Comparison of ENCODE assay signal across 9 cellular contexts in genomic region chr10:11272915-11273389, GRCh38.
DNase-seq lines count a peak whose midpoint lies in the region; ATAC-seq lines count a peak whose summit lies in the region.
"Had no signal": no experiment of that assay in that cellular context is flagged by ENCODE, and none has a peak within 500 bp of the region (broad histone marks: within the 10 kb centered on the region; RNA-seq: fewer than 3 reads in every experiment).

No MANE protein-coding gene starts in this region.

- H3K27ac Mint-ChIP-seq in activated CD4-positive, alpha-beta T cell treated with anti-CD3 and anti-CD28 coated beads, Interleukin-2, amount 10 ng/mL, durations not matched to agents 24 days and 14 days: peak overlapping the region; percentile 77

- peak; percentile 54 for ATAC-seq in GM21723 (IDR thresholded peaks at IDR 0.05; ENCODE audit: unreplicated experiment)

- H3K27me3 Mint-ChIP-seq in activated CD4-positive, alpha-beta T cell treated with anti-CD3 and anti-CD28 coated beads, Interleukin-2, amount 10 ng/mL, durations not matched to agents 24 days and 14 days: no peaks in the 10 kb centered on the region

- no peak overlapping the region for H3K4me3 Mint-ChIP-seq in activated CD4-positive, alpha-beta T cell treated with anti-CD3 and anti-CD28 coated beads, Interleukin-2, amount 10 ng/mL, durations not matched to agents 24 days and 14 days

- H3K4me1 Mint-ChIP-seq in activated CD4-positive, alpha-beta T cell treated with anti-CD3 and anti-CD28 coated beads, Interleukin-2, amount 10 ng/mL, durations not matched to agents 24 days and 14 days: peaks cover 42% of the 10 kb centered on the region

- in situ Hi-C loops in KBM-7 (cut with MboI; ENCODE audit: low pct_unique_long_range_greater_than_20kb, low sequenced_read_pairs): no loop called here

- H3K36me3 Mint-ChIP-seq in activated CD4-positive, alpha-beta T cell treated with anti-CD3 and anti-CD28 coated beads, Interleukin-2, amount 10 ng/mL, durations not matched to agents 24 days and 14 days (ENCODE audit: low read depth): peaks cover 78% of the 10 kb centered on the region

- no peak for DNase-seq in activated CD4-positive, alpha-beta T cell treated with anti-CD3 and anti-CD28 coated beads, Interleukin-2, amount 10 ng/mL, durations not matched to agents 24 days and 14 days
- no peak for DNase-seq in activated CD4-positive, alpha-beta T cell treated with anti-CD3 and anti-CD28 coated beads for 1 hour
- peak; percentile 71 for DNase-seq in KBM-7
- peak; percentile 37 to 53 for DNase-seq in stimulated activated CD4-positive, alpha-beta T cell treated with anti-CD3 and anti-CD28 coated beads, Interleukin-2, amount 100 ng/mL, for 24 hours
- DNase-seq in NOMO-1 (lab: John Stamatoyannopoulos, UW; ENCODE audit: unreplicated experiment in 2 of 2): no peak
- DNase-seq in mesenteric fat pad (ENCODE audit: low spot score): no peak
- no peak for DNase-seq in NCI-H146 (lab: John Stamatoyannopoulos, UW)
- DNase-seq: NCI-H2171 had no signal

- no peaks in the 10 kb centered on the region for H3K9me3 Mint-ChIP-seq in activated CD4-positive, alpha-beta T cell treated with anti-CD3 and anti-CD28 coated beads, Interleukin-2, amount 10 ng/mL, durations not matched to agents 24 days and 14 days

- intact Hi-C loops in activated CD4-positive, alpha-beta T cell treated with anti-CD3 and anti-CD28 coated beads, Interleukin-2, amount 10 ng/mL, durations not matched to agents 24 days and 14 days (cut with micrococcal nuclease): loop anchor here (2.0 to 5.0 kb wide), 3 partner anchors 36 to 256 kb away; partner anchors contain the start of gene CELF2

Comparison
In these comparisons a context has a peak if more than half of its experiments do, and no peak if none do; other contexts are left out.
1. DNase-seq: peak in KBM-7 (single experiment) and stimulated activated CD4-positive, alpha-beta T cell treated with anti-CD3 and anti-CD28 coated beads, Interleukin-2, amount 100 ng/mL, for 24 hours (2 of 2); none in activated CD4-positive, alpha-beta T cell treated with anti-CD3 and anti-CD28 coated beads, Interleukin-2, amount 10 ng/mL, durations not matched to agents 24 days and 14 days (single experiment), activated CD4-positive, alpha-beta T cell treated with anti-CD3 and anti-CD28 coated beads for 1 hour (single experiment), NOMO-1 (0 of 2), mesenteric fat pad (single experiment) and NCI-H146 (single experiment).